In the genomic region with DNA sequence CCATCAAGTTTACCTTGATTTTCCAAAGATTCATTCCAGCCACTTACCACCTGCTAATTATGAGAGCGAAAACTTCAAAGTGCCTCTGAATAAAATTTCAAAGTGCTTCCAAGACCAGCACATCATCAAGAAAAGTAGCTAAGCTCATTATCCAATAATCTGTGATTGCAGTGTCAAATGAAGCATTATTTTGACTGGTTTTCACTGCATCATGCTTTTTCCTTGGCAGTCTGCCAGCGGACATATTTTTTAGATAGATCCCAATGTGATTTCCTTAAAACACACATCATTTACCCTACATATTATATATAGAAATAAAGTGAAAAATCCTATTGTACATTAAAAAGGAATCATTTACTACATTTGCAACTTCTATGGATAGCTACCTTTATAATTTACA, we compare ENCODE assay signal across 22 cellular contexts.
"Had no signal": no experiment of that assay in that cellular context is flagged by ENCODE, and none has a peak within 500 bp of the region (broad histone marks: within the 10 kb centered on the region; RNA-seq: fewer than 3 reads in every experiment).

No MANE protein-coding gene starts in this region.

- H3K27me3 Mint-ChIP-seq: central memory CD8-positive, alpha-beta T cell; stimulated activated naive CD8-positive, alpha-beta T cell treated with anti-CD3 and anti-CD28 coated beads, Interleukin-15, amount 100 ng/mL, for 72 hours had no signal

- H3K27ac Mint-ChIP-seq: activated T-cell treated with anti-CD3 and anti-CD28 coated beads, Interleukin-2, amount 50 U/mL, for 72 hours; natural killer cell; stimulated activated naive CD8-positive, alpha-beta T cell treated with anti-CD3 and anti-CD28 coated beads, Interleukin-15, amount 100 ng/mL, for 72 hours had no signal

- DNase-seq: activated CD4-positive, alpha-beta T cell treated with anti-CD3 and anti-CD28 coated beads, Interleukin-2, amount 50 U/mL, for 1 hour; activated CD4-positive, CD25-positive, alpha-beta regulatory T cell treated with anti-CD3 and anti-CD28 coated beads, Interleukin-2, amount 50 U/mL, for 72 hours; activated CD8-positive, alpha-beta memory T cell treated with anti-CD3 and anti-CD28 coated beads for 24 hours; activated effector memory CD4-positive, alpha-beta T cell treated with anti-CD3 and anti-CD28 coated beads, Interleukin-2, amount 50 U/mL, for 16 hours; activated naive CD4-positive, alpha-beta T cell treated with anti-CD3 and anti-CD28 coated beads, Interleukin-2, amount 50 U/mL, for 16 hours; activated T-cell treated with anti-CD3 and anti-CD28 coated beads, Interleukin-2, amount 50 U/mL, for 72 hours; cortex of kidney; erythroblast; foreskin melanocyte; hypothalamus; lower lobe of right lung; natural killer cell; ovary; psoas muscle; right lobe of liver; small intestine; stimulated activated CD4-positive, alpha-beta T cell treated with anti-CD3 and anti-CD28 coated beads, Interleukin-15, amount 100 ng/mL, for 24 hours; stimulated activated CD4-positive, alpha-beta T cell treated with anti-CD3 and anti-CD28 coated beads, Interleukin-2, amount 100 ng/mL, for 48 hours; stimulated activated naive CD8-positive, alpha-beta T cell treated with anti-CD3 and anti-CD28 coated beads, Interleukin-15, amount 100 ng/mL, for 72 hours; transverse colon; uterus had no signal

- H3K4me3 Mint-ChIP-seq: activated T-cell treated with anti-CD3 and anti-CD28 coated beads, Interleukin-2, amount 50 U/mL, for 72 hours; central memory CD8-positive, alpha-beta T cell; natural killer cell; stimulated activated naive CD8-positive, alpha-beta T cell treated with anti-CD3 and anti-CD28 coated beads, Interleukin-15, amount 100 ng/mL, for 72 hours had no signal

- H3K4me1 Mint-ChIP-seq: central memory CD8-positive, alpha-beta T cell; natural killer cell; stimulated activated naive CD8-positive, alpha-beta T cell treated with anti-CD3 and anti-CD28 coated beads, Interleukin-15, amount 100 ng/mL, for 72 hours had no signal
